ENCODE assay signal across 24 cellular contexts in the genomic region with DNA sequence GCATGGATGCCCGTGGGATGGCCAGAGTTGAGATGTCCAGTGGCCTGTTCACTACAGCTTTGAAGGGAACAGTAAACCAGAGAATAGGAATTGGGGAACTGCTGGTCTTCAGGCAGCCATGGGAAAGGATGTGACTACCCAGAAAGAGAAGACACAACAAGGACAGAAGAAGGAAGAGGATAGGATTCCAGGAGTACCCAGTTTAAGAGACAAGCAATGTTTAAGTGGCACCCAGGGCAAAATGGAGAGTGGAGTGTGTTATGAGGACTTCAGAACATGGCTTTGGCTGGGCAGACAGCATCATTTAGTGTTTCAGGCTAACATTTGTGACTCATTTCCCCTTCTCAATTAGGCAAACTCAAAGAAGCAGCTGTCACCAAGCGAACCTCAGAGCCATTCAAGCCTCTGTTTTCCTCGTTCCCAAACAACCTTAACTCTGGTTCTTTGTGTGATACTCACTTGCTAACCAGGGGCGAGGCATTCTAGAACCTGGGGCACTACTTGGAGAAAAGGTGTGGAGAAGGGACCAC. TPM values are rescaled to one million over a fixed set of nuclear protein-coding genes. Genes with fewer than 3 reads are reported as not detected.
DNase-seq lines count a peak whose midpoint lies in the region; ATAC-seq and TF ChIP-seq lines count a peak whose summit lies in the region.
"Had no signal": no experiment of that assay in that cellular context is flagged by ENCODE, and none has a peak within 500 bp of the region (broad histone marks: within the 10 kb centered on the region; RNA-seq: fewer than 3 reads in every experiment).

No MANE protein-coding gene starts in this region.

- no peak overlapping the region for H3K4me3 Mint-ChIP-seq in endodermal cell
- H3K4me3 Mint-ChIP-seq in stimulated activated memory B cell treated with anti-CD40 and anti-IgM and Interleukin-4, amounts not matched to agents 10 μg/mL and 1 μg/mL and 100 μg/mL, for 72 hours: no peak overlapping the region
- H3K4me3 Mint-ChIP-seq: brain; neural progenitor cell; stimulated activated naive CD8-positive, alpha-beta T cell treated with anti-CD3 and anti-CD28 coated beads, Interleukin-15, Interleukin-2, amounts not matched to agents 100 ng/mL and 50 ng/mL, for 24 hours; WTC11 had no signal

- TF ChIP-seq CTCF in endodermal cell (conservative IDR thresholded peaks at IDR 0.05): no peak

- no peaks in the 10 kb centered on the region for H3K27me3 ChIP-seq in endodermal cell (ENCODE audit: control insufficient read depth, insufficient read depth, low read length, poor library complexity, severe bottlenecking)
- H3K27me3 ChIP-seq: neural progenitor cell, tibial nerve had no signal

- H3K27ac Mint-ChIP-seq in endodermal cell: no peak overlapping the region
- no peak overlapping the region for H3K27ac Mint-ChIP-seq in stimulated activated memory B cell treated with anti-CD40 and anti-IgM and Interleukin-4, amounts not matched to agents 10 μg/mL and 1 μg/mL and 100 μg/mL, for 72 hours
- H3K27ac Mint-ChIP-seq: brain; neural progenitor cell; stimulated activated naive CD8-positive, alpha-beta T cell treated with anti-CD3 and anti-CD28 coated beads, Interleukin-15, Interleukin-2, amounts not matched to agents 100 ng/mL and 50 ng/mL, for 24 hours; WTC11 had no signal

- no peak overlapping the region for H3K27ac ChIP-seq in endodermal cell (ENCODE audit: low read depth, low read length)
- H3K27ac ChIP-seq: neural progenitor cell, tibial nerve had no signal

- H3K9me3 ChIP-seq in endodermal cell (ENCODE audit: control insufficient read depth, low read length): peaks cover 15% of the 10 kb centered on the region
- H3K9me3 ChIP-seq: mucosa of descending colon had no signal

- WGBS in endodermal cell (ENCODE audit: insufficient coverage in 1 of 2, insufficient read length in 1 of 2), 2 experiments: 88 to 92% methylated on average over 2 to 4 of the region's 4 CpGs

- no peaks in the 10 kb centered on the region for H3K36me3 ChIP-seq in endodermal cell (ENCODE audit: control insufficient read depth, insufficient read depth, low read length)
- H3K36me3 ChIP-seq: neural progenitor cell, tibial nerve had no signal

- no peaks in the 10 kb centered on the region for H3K4me1 ChIP-seq in endodermal cell (ENCODE audit: control insufficient read depth, insufficient read depth, low read length)
- H3K4me1 ChIP-seq: neural progenitor cell had no signal

- H3K9me3 Mint-ChIP-seq in endodermal cell: peaks cover 15% of the 10 kb centered on the region
- H3K9me3 Mint-ChIP-seq in stimulated activated memory B cell treated with anti-CD40 and anti-IgM and Interleukin-4, amounts not matched to agents 10 μg/mL and 1 μg/mL and 100 μg/mL, for 72 hours: peaks cover 3% of the 10 kb centered on the region

- DNase-seq in NOMO-1 treated with DMSO at 0.1 percent for 48 hours (lab: John Stamatoyannopoulos, UW; ENCODE audit: unreplicated experiment) (peak; percentile 42), endodermal cell (no peak), GM19240 (ENCODE audit: insufficient read length, low spot score) (no peak)
- no peak for DNase-seq in stimulated activated CD4-positive, alpha-beta T cell treated with anti-CD3 and anti-CD28 coated beads, Interleukin-12 subunit alpha, Interleukin-12 subunit beta, amount 100 ng/mL, for 4 hours
- DNase-seq: activated CD4-positive, alpha-beta T cell treated with anti-CD3 and anti-CD28 coated beads, Interleukin-2, amount 50 U/mL, for 4 hours; activated CD8-positive, alpha-beta memory T cell treated with anti-CD3 and anti-CD28 coated beads, Interleukin-2, amount 50 U/mL, for 48 hours; activated effector memory CD4-positive, alpha-beta T cell treated with Interleukin-2 at 50 U/mL for 16 hours; EL; Karpas-422; mucosa of descending colon; NCI-H1417 treated with DMSO at 0.1 percent for 48 hours; NCI-H748 treated with DMSO at 0.1 percent for 48 hours; T-helper 2 cell had no signal

- no peaks in the 10 kb centered on the region for H3K27me3 Mint-ChIP-seq in endodermal cell (ENCODE audit: insufficient read depth)
- no peaks in the 10 kb centered on the region for H3K27me3 Mint-ChIP-seq in stimulated activated memory B cell treated with anti-CD40 and anti-IgM and Interleukin-4, amounts not matched to agents 10 μg/mL and 1 μg/mL and 100 μg/mL, for 72 hours
- H3K27me3 Mint-ChIP-seq: brain had no signal

- no peak overlapping the region for H3K9ac ChIP-seq in endodermal cell (ENCODE audit: extremely low read depth, low read length, poor library complexity, severe bottlenecking)
- H3K9ac ChIP-seq: neural progenitor cell had no signal

- H3K36me3 Mint-ChIP-seq in endodermal cell (ENCODE audit: low read depth): no peaks in the 10 kb centered on the region
- peaks cover 5% of the 10 kb centered on the region for H3K36me3 Mint-ChIP-seq in stimulated activated memory B cell treated with anti-CD40 and anti-IgM and Interleukin-4, amounts not matched to agents 10 μg/mL and 1 μg/mL and 100 μg/mL, for 72 hours
- H3K36me3 Mint-ChIP-seq: brain, neural progenitor cell had no signal

- H3K4me1 Mint-ChIP-seq in endodermal cell: peaks cover 15% of the 10 kb centered on the region
- peaks cover 9% of the 10 kb centered on the region for H3K4me1 Mint-ChIP-seq in stimulated activated memory B cell treated with anti-CD40 and anti-IgM and Interleukin-4, amounts not matched to agents 10 μg/mL and 1 μg/mL and 100 μg/mL, for 72 hours
- H3K4me1 Mint-ChIP-seq: brain, neural progenitor cell had no signal

- peak; percentile 8 for ATAC-seq in HG03354 (IDR thresholded peaks at IDR 0.05; ENCODE audit: poor library complexity, severe bottlenecking, unreplicated experiment)
- ATAC-seq in stimulated activated memory B cell treated with anti-CD40 and anti-IgM and Interleukin-4, amounts not matched to agents 10 μg/mL and 1 μg/mL and 100 μg/mL, for 72 hours: peak; percentile 53
- ATAC-seq in HG03469 (IDR thresholded peaks at IDR 0.05; ENCODE audit: unreplicated experiment): no peak
- ATAC-seq: mucosa of descending colon, Panc1, WTC11 had no signal

- H3K4me3 ChIP-seq in endodermal cell (ENCODE audit: low read length): peak overlapping the region; percentile 51
- H3K4me3 ChIP-seq: mucosa of descending colon, neural progenitor cell, skin epidermis, tibial nerve had no signal

RNA-seq across cellular contexts. Expression of gene FAM124B, which starts 4.0 kb away (rescaled TPM):
- 1 to 10 TPM in 1 of 2 donors, under 1 TPM in 1; 0.58 to 1.2 TPM for total RNA-seq in endodermal cell
- 0.18 TPM for polyA plus RNA-seq in endodermal cell (2013, experiment 1 of 2)
- polyA plus RNA-seq in endodermal cell (2013, experiment 2 of 2): 0.08 TPM
- total RNA-seq: SK-MEL-5 had no signal
